In the genomic region with DNA sequence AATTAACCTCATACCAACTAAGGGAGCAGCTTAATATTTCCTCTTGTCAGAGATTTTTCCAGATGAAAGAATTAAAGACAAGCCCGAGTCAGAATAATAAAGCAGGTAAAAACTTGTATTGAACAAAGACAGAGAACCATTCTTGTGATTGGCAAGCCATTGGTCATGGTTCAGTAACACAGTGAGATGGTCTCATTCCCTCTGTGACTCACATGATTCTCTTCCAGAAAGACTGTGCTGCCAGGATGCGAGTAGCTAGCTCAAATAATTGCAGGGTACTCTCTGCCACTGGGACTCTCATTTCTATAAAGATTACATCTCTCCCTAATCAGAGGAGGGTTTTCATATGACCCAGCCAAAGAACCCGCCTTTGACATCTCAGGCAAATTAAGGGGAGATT, we compare ENCODE assay signal across 13 cellular contexts.
A peak's percentile ranks its signal among the peaks of the same experiment; 100 is the strongest.
DNase-seq lines count a peak whose midpoint lies in the region; TF ChIP-seq lines count a peak whose summit lies in the region.
"Had no signal": no experiment of that assay in that cellular context is flagged by ENCODE, and none has a peak within 500 bp of the region (broad histone marks: within the 10 kb centered on the region; RNA-seq: fewer than 3 reads in every experiment).

No MANE protein-coding gene starts in this region.

- peak; percentile 51 for DNase-seq in EH (ENCODE audit: low read depth)
- DNase-seq in LHCN-M2 (ENCODE audit: low read depth), result peak; percentile 39
- peak; percentile 49 for DNase-seq in RWPE1 (ENCODE audit: low spot score)
- DNase-seq in iris pigment epithelial cell (ENCODE audit: low read depth), result peak; percentile 11
- no peak for DNase-seq in posterior cingulate gyrus
- DNase-seq in medulla oblongata (ENCODE audit: extremely low spot score), result no peak
- no peak for DNase-seq in adrenal gland
- DNase-seq in HEK293T (ENCODE audit: extremely low spot score), result no peak
- DNase-seq: activated naive CD4-positive, alpha-beta T cell treated with anti-CD3 and anti-CD28 coated beads for 36 hours; SHP77 treated with DMSO at 0.1 percent for 48 hours; stimulated activated CD4-positive, alpha-beta T cell treated with anti-CD3 and anti-CD28 coated beads, Interleukin-12 subunit alpha, Interleukin-12 subunit beta, amount 100 ng/mL, for 4 hours had no signal

- no peak overlapping the region for H3K27ac ChIP-seq in RWPE1
- no peak overlapping the region for H3K27ac ChIP-seq in adrenal gland
- H3K27ac ChIP-seq: neutrophil had no signal

- WGBS in adrenal gland, 4 donors, result 79 to 90% (median 87%) methylated on average over 3 of the region's 3 CpGs

- no peak overlapping the region for H3K4me3 ChIP-seq in adrenal gland
- H3K4me3 ChIP-seq: lung had no signal

- peaks cover 0 to 9% of the 10 kb centered on the region in 2 donors for H3K4me1 ChIP-seq in adrenal gland (replicated peaks in 1 of 2)

- CTCF ChIA-PET in RWPE1 (lab: Yijun Ruan, JAX) (interaction anchor here (0.6 kb wide), 1 partner anchor 321 kb away, joined by 3 read pairs; no protein-coding TSS in a partner anchor), HEK293T (lab: Yijun Ruan, JAX) (interaction anchor here (0.6 kb wide), 1 partner anchor 8 kb away, joined by 4 read pairs; no protein-coding TSS in a partner anchor)

- no peaks in the 10 kb centered on the region for H3K9me3 ChIP-seq in adrenal gland (replicated peaks in 1 of 3)
- H3K9me3 ChIP-seq: neutrophil had no signal

- H3K36me3 ChIP-seq in adrenal gland (replicated peaks in 1 of 2), result no peaks in the 10 kb centered on the region
- H3K36me3 ChIP-seq: neutrophil had no signal

- no peak for TF ChIP-seq CTCF in RWPE1 (conservative IDR thresholded peaks at IDR 0.05; ENCODE audit: low read depth)
- no peak for TF ChIP-seq CTCF in adrenal gland (IDR thresholded peaks at IDR 0.05)

- POLR2A ChIA-PET in RWPE1 (lab: Yijun Ruan, JAX; ENCODE audit: low non-redundant PET) (no interaction called here), HEK293T (lab: Yijun Ruan, JAX) (no interaction called here)

- intact Hi-C loops in posterior cingulate gyrus (cut with DNase I), result no loop called here
- intact Hi-C loops in adrenal gland (cut with DNase I), result no loop called here

- H3K27me3 ChIP-seq in adrenal gland, result no peaks in the 10 kb centered on the region
- H3K27me3 ChIP-seq: neutrophil had no signal

- TF ChIP-seq POLR2A in adrenal gland (IDR thresholded peaks at IDR 0.05), result no peak

TF ChIP-seq in HEK293T, 16 proteins besides CTCF, POLR2A, EP300 and RAD21:
- TF ChIP-seq ZNF384 (IDR thresholded peaks at IDR 0.05) (no peak), L3MBTL2 (conservative IDR thresholded peaks at IDR 0.05) (no peak), FOXA1 (IDR thresholded peaks at IDR 0.05) (no peak), CTBP1 (IDR thresholded peaks at IDR 0.05; ENCODE audit: borderline replicate concordance) (no peak), LEF1 (IDR thresholded peaks at IDR 0.05; ENCODE audit: borderline replicate concordance) (no peak), FOXM1 (IDR thresholded peaks at IDR 0.05; ENCODE audit: borderline replicate concordance) (no peak), TARDBP (IDR thresholded peaks at IDR 0.05) (no peak), ELF4 (IDR thresholded peaks at IDR 0.05) (no peak)
- TF ChIP-seq, protein P1, sequence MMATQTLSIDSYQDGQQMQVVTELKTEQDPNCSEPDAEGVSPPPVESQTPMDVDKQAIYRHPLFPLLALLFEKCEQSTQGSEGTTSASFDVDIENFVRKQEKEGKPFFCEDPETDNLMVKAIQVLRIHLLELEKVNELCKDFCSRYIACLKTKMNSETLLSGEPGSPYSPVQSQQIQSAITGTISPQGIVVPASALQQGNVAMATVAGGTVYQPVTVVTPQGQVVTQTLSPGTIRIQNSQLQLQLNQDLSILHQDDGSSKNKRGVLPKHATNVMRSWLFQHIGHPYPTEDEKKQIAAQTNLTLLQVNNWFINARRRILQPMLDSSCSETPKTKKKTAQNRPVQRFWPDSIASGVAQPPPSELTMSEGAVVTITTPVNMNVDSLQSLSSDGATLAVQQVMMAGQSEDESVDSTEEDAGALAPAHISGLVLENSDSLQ (IDR thresholded peaks at IDR 0.05), result no peak

Comparison
In these comparisons a context has a peak if more than half of its experiments do, and no peak if none do; other contexts are left out.
1. DNase-seq: peak in EH (single experiment), LHCN-M2 (single experiment), RWPE1 (single experiment) and iris pigment epithelial cell (single experiment); none in posterior cingulate gyrus (0 of 10), medulla oblongata (single experiment), adrenal gland (0 of 7) and HEK293T (single experiment).